16 cellular contexts compared by ENCODE assay signal in genomic region chr3:112199622-112200316, GRCh38.
DNase-seq lines count a peak whose midpoint lies in the region; ATAC-seq and TF ChIP-seq lines count a peak whose summit lies in the region.
"Had no signal": no experiment of that assay in that cellular context is flagged by ENCODE, and none has a peak within 500 bp of the region (broad histone marks: within the 10 kb centered on the region; RNA-seq: fewer than 3 reads in every experiment).

No MANE protein-coding gene starts in this region.

- no peaks in the 10 kb centered on the region for H3K9me2 ChIP-seq in HCT116 (ENCODE audit: insufficient read depth)

- TF ChIP-seq POLR2A in HCT116 (IDR thresholded peaks at IDR 0.05; ENCODE audit: borderline replicate concordance, extremely low read depth, insufficient read depth, insufficient read length) (no peak), uterus (IDR thresholded peaks at IDR 0.05) (no peak)

- no peak overlapping the region for H3K27ac ChIP-seq in HCT116 (ENCODE audit: low read depth, low read length)
- no peak overlapping the region for H3K27ac ChIP-seq in epithelial cell of prostate
- H3K27ac ChIP-seq in dorsolateral prefrontal cortex = no peak overlapping the region
- H3K27ac ChIP-seq in uterus = no peak overlapping the region
- no peak overlapping the region for H3K27ac ChIP-seq in right atrium auricular region

- peak in 2 of 3 experiments; percentile 15 to 34; a peak in 2 of 6 replicates for TF ChIP-seq CTCF in HCT116 (IDR thresholded peaks at IDR 0.05 in 2 of 3, conservative IDR thresholded peaks at IDR 0.05 in 1 of 3; ENCODE audit: borderline replicate concordance in 1 of 3, insufficient read depth in 1 of 3, low read depth in 2 of 3, low read length in 2 of 3)
- TF ChIP-seq CTCF in retinal pigment epithelial cell (conservative IDR thresholded peaks at IDR 0.05; ENCODE audit: low read depth, low read length) = peak; percentile 29
- no peak for TF ChIP-seq CTCF in dorsolateral prefrontal cortex (IDR thresholded peaks at IDR 0.05 in 54 of 56, conservative IDR thresholded peaks at IDR 0.05 in 2 of 56; ENCODE audit: low read depth in 1 of 56, partially characterized antibody in 56 of 56)
- TF ChIP-seq CTCF in uterus (IDR thresholded peaks at IDR 0.05) = no peak
- no peak for TF ChIP-seq CTCF in right atrium auricular region (IDR thresholded peaks at IDR 0.05)

- no peaks in the 10 kb centered on the region for H4K20me1 ChIP-seq in HCT116 (ENCODE audit: insufficient read depth)

- H3K36me3 ChIP-seq in HCT116 (ENCODE audit: control insufficient read depth in 1 of 2, insufficient read depth in 2 of 2, low read length in 2 of 2) (no peaks in the 10 kb centered on the region), uterus (no peaks in the 10 kb centered on the region), right atrium auricular region (no peaks in the 10 kb centered on the region)
- H3K36me3 ChIP-seq: BE2C had no signal

- no peaks in the 10 kb centered on the region for H3K9me3 ChIP-seq in HCT116 (ENCODE audit: control insufficient read depth in 1 of 2, insufficient read depth in 1 of 2, low read depth in 1 of 2, low read length in 2 of 2)
- H3K9me3 ChIP-seq in uterus = no peaks in the 10 kb centered on the region
- no peaks in the 10 kb centered on the region for H3K9me3 ChIP-seq in right atrium auricular region
- H3K9me3 ChIP-seq: BE2C had no signal

- peak; percentile 84 for ATAC-seq in HCT116
- ATAC-seq: left ventricle myocardium superior had no signal

- H3K4me2 ChIP-seq in HCT116 (ENCODE audit: low read length) = peak overlapping the region; percentile 24

- H3K27me3 ChIP-seq in HCT116 (ENCODE audit: insufficient read depth, low read length) (no peaks in the 10 kb centered on the region), dorsolateral prefrontal cortex (peaks cover 0 to 5% (median 0%) of the 10 kb centered on the region in 45 donors), uterus (no peaks in the 10 kb centered on the region), right atrium auricular region (no peaks in the 10 kb centered on the region)
- H3K27me3 ChIP-seq: BE2C had no signal

- peak overlapping the region; percentile 19 for H2AFZ ChIP-seq in HCT116 (ENCODE audit: low read depth, low read length, poor library complexity, severe bottlenecking)

- intact Hi-C loops in HCT116 (cut with micrococcal nuclease) = no loop called here
- intact Hi-C loops in dorsolateral prefrontal cortex (cut with DNase I) = no loop called here
- intact Hi-C loops in uterus (cut with DNase I; ENCODE audit: low total_unique reads) = no loop called here

- H3K4me1 ChIP-seq in HCT116 (ENCODE audit: control insufficient read depth in 1 of 2, insufficient read depth in 2 of 2, low read length in 2 of 2) (peaks cover 0 to 13% of the 10 kb centered on the region in 2 experiments; a peak in 2 of 4 replicates), uterus (no peaks in the 10 kb centered on the region), right atrium auricular region (no peaks in the 10 kb centered on the region)
- H3K4me1 ChIP-seq: BE2C had no signal

- H3K9ac ChIP-seq in HCT116 (ENCODE audit: low read length) = no peak overlapping the region

- H3K79me2 ChIP-seq in HCT116 (ENCODE audit: insufficient read depth, low read length) = no peaks in the 10 kb centered on the region

- POLR2A ChIA-PET in HCT116 (lab: Charles Lee) = no interaction called here

- DNase-seq in HCT116 (ENCODE audit: low read depth, low spot score) (peak; percentile 29), RKO (ENCODE audit: low spot score) (peak; percentile 89), epithelial cell of prostate (ENCODE audit: low read depth, low spot score) (peak; percentile 63), retinal pigment epithelial cell (ENCODE audit: low read depth) (no peak), dorsolateral prefrontal cortex (no peak), uterus (no peak), right atrium auricular region (ENCODE audit: low spot score) (no peak)
- DNase-seq: activated CD4-positive, alpha-beta T cell treated with anti-CD3 and anti-CD28 coated beads, Interleukin-2, amount 10 ng/mL, durations not matched to agents 7 days and 5 days; activated T-cell treated with anti-CD3 and anti-CD28 coated beads for 4 hours; BE2C; H9; Kasumi-1; left ventricle myocardium superior; NCI-H146; NCI-H82; stimulated activated CD4-positive, alpha-beta T cell treated with anti-CD3 and anti-CD28 coated beads, Interleukin-2, amount 100 ng/mL, for 48 hours had no signal

- RAD21 ChIA-PET in HCT116 (lab: Charles Lee; ENCODE audit: low non-redundant PET in 1 of 2, low total read pairs in 2 of 2, uncharacterized antibody in 2 of 2, unreplicated experiment in 2 of 2) = no interaction called here

- H3K4me3 ChIP-seq in HCT116 (replicated peaks in 1 of 2; ENCODE audit: low read depth in 1 of 2, low read length in 2 of 2) (no peak overlapping the region), retinal pigment epithelial cell (ENCODE audit: low read length) (no peak overlapping the region), dorsolateral prefrontal cortex (no peak overlapping the region), uterus (no peak overlapping the region), right atrium auricular region (no peak overlapping the region)

- CTCF ChIA-PET in HCT116 (lab: Charles Lee) = interaction anchor here (0.9 to 1.0 kb wide), 2 partner anchors 94 to 484 kb away, joined by 3 to 5 read pairs; partner anchors contain the start of gene SLC9C1

- BruUV-seq in HCT116 (replicated peaks; lab: Mats Ljungman, UMichigan) = no TSS peak

- TF ChIP-seq RAD21 in HCT116 (IDR thresholded peaks at IDR 0.05; ENCODE audit: low read depth) = no peak; the same call in 1 of the 2 replicates

TF ChIP-seq in HCT116, 20 proteins besides CTCF, POLR2A, EP300 and RAD21:
- TF ChIP-seq ZNF274 (IDR thresholded peaks at IDR 0.05; ENCODE audit: low read depth, low read length) = no peak
- peak; percentile 18; the same call in 1 of the 2 replicates for TF ChIP-seq SP1 (IDR thresholded peaks at IDR 0.05; ENCODE audit: low read depth)
- peak; percentile 61 for TF ChIP-seq FOSL1 (IDR thresholded peaks at IDR 0.05; ENCODE audit: low read depth)
- 0 out of 2 replicates have a peak, but pooled peaks have one; percentile 31 for TF ChIP-seq ATF3 (IDR thresholded peaks at IDR 0.05)
- TF ChIP-seq SRF (IDR thresholded peaks at IDR 0.05; ENCODE audit: low read depth) = no peak
- no peak for TF ChIP-seq EGR1 (IDR thresholded peaks at IDR 0.05; ENCODE audit: low read depth)
- TF ChIP-seq CEBPB (IDR thresholded peaks at IDR 0.05; ENCODE audit: low read depth) = no peak
- peak; percentile 54 for TF ChIP-seq JUND (IDR thresholded peaks at IDR 0.05)
- no peak for TF ChIP-seq EZH2 (IDR thresholded peaks at IDR 0.05)

Comparison
In these comparisons a context has a peak if more than half of its experiments do, and no peak if none do; other contexts are left out.
1. DNase-seq: peak in HCT116 (single experiment), RKO (single experiment) and epithelial cell of prostate (single experiment); none in retinal pigment epithelial cell (single experiment), dorsolateral prefrontal cortex (0 of 10), uterus (0 of 2) and right atrium auricular region (single experiment).
2. CTCF ChIP-seq: peak in HCT116 (2 of 3) and retinal pigment epithelial cell (single experiment); none in dorsolateral prefrontal cortex (0 of 56), uterus (0 of 4) and right atrium auricular region (0 of 2).